ENCODE assay signal across 22 cellular contexts in the genomic region with DNA sequence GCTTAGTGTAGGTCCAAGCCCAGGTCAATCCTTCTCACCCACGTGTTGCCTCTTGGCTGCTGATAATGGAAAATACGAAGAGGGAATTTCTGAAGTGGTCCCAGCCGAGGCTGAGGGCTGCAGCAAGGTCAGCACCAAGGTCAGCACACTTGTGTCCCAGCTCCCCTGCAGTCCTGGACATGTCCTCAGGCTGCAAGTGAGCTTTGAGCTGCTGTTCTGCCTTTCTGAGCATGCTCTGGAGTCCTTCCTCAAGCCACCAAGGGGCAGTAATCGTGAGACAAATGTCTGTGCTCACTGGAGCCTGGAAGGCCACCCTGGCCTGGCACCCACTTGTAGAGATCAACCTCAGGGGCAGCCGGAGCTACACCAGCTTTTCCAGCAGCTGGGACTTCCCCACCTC. TPM values are rescaled to one million over a fixed set of nuclear protein-coding genes. Genes with fewer than 3 reads are reported as not detected.
DNase-seq lines count a peak whose midpoint lies in the region; ATAC-seq and TF ChIP-seq lines count a peak whose summit lies in the region.
"Had no signal": no experiment of that assay in that cellular context is flagged by ENCODE, and none has a peak within 500 bp of the region (broad histone marks: within the 10 kb centered on the region; RNA-seq: fewer than 3 reads in every experiment).

No MANE protein-coding gene starts in this region.

- TF ChIP-seq EP300 in SK-N-SH (IDR thresholded peaks at IDR 0.05; ENCODE audit: borderline replicate concordance in 1 of 2, low read depth in 1 of 2, low read length in 1 of 2): no peak

- H3K9me2 ChIP-seq in SK-N-SH: no peaks in the 10 kb centered on the region

- DNase-seq in SK-N-SH: no peak
- DNase-seq in NAMALWA (ENCODE audit: low spot score): peak; percentile 5
- DNase-seq in ecto neural progenitor cell (ENCODE audit: low spot score): peak; percentile 46
- DNase-seq in ureter (ENCODE audit: low spot score): peak; percentile 20
- no peak for DNase-seq in hippocampal formation (lab: John Stamatoyannopoulos, UW)
- no peak for DNase-seq in SHP77 treated with DMSO at 0.1 percent for 48 hours (lab: John Stamatoyannopoulos, UW)
- DNase-seq: activated T-cell treated with anti-CD3 and anti-CD28 coated beads, Interleukin-2, amount 50 U/mL, for 72 hours; C1 segment of cervical spinal cord; Calu3; effector memory CD8-positive, alpha-beta T cell; KG1; NCI-H1092; NCI-H1930; NCI-H446; NK-92 treated with Interleukin-12 subunit alpha and Interleukin-12 subunit beta, amount 100 ng/mL, for 24 hours; RPMI8226; stimulated activated CD4-positive, alpha-beta T cell treated with anti-CD3 and anti-CD28 coated beads, Interleukin-4, amount 100 ng/mL, for 1 hour; T-helper 9 cell had no signal

- no peaks in the 10 kb centered on the region for H3F3A ChIP-seq in SK-N-SH (replicated peaks; ENCODE audit: insufficient read depth)

- H3K9ac ChIP-seq in SK-N-SH: no peak overlapping the region

- no peaks in the 10 kb centered on the region for H4K20me1 ChIP-seq in SK-N-SH (ENCODE audit: insufficient read depth)

- no peak for TF ChIP-seq RAD21 in SK-N-SH (IDR thresholded peaks at IDR 0.05; ENCODE audit: low read length)

- no peaks in the 10 kb centered on the region for H3K79me2 ChIP-seq in SK-N-SH (ENCODE audit: insufficient read depth)

- POLR2A ChIA-PET in SK-N-SH (lab: Yijun Ruan, JAX): no interaction called here

- no peak for TF ChIP-seq CTCF in SK-N-SH (IDR thresholded peaks at IDR 0.05)

- ATAC-seq in SK-N-SH treated with all-trans-retinoic acid at 6 μM for 48 hours (no peak), HG02981 (IDR thresholded peaks at IDR 0.05; ENCODE audit: unreplicated experiment) (no peak)
- ATAC-seq: activated T-cell treated with anti-CD3 and anti-CD28 coated beads, Interleukin-2, amount 50 U/mL, for 72 hours; effector memory CD8-positive, alpha-beta T cell; left lobe of liver had no signal

- no peaks in the 10 kb centered on the region for H3K27me3 ChIP-seq in SK-N-SH (ENCODE audit: insufficient read depth)

- 11% methylated on average over 4 of the region's 5 CpGs for WGBS in SK-N-SH (ENCODE audit: low lambda C conversion rate)

- H2AFZ ChIP-seq in SK-N-SH (ENCODE audit: low read depth): no peak overlapping the region

- no peak overlapping the region for H3K27ac ChIP-seq in SK-N-SH (ENCODE audit: low read depth in 2 of 2, low read length in 1 of 2)

- no peaks in the 10 kb centered on the region; a peak in 1 of 4 replicates for H3K4me1 ChIP-seq in SK-N-SH (ENCODE audit: control insufficient read depth in 1 of 2, insufficient read depth in 2 of 2, low read depth in 1 of 2, low read length in 1 of 2)

- CTCF ChIA-PET in SK-N-SH (lab: Yijun Ruan, JAX): no interaction called here

- H3K4me3 ChIP-seq in SK-N-SH (ENCODE audit: low read depth in 2 of 2, low read length in 1 of 2): no peak overlapping the region

- H3K9me3 ChIP-seq in SK-N-SH: no peaks in the 10 kb centered on the region

- H3K36me3 ChIP-seq in SK-N-SH (replicated peaks in 1 of 2; ENCODE audit: control insufficient read depth in 1 of 2, insufficient read depth in 2 of 2, low read length in 1 of 2): no peaks in the 10 kb centered on the region

- H3K4me2 ChIP-seq in SK-N-SH: no peak overlapping the region

TF ChIP-seq in SK-N-SH, 30 proteins besides CTCF, POLR2A, EP300 and RAD21:
- TF ChIP-seq, protein P1, sequence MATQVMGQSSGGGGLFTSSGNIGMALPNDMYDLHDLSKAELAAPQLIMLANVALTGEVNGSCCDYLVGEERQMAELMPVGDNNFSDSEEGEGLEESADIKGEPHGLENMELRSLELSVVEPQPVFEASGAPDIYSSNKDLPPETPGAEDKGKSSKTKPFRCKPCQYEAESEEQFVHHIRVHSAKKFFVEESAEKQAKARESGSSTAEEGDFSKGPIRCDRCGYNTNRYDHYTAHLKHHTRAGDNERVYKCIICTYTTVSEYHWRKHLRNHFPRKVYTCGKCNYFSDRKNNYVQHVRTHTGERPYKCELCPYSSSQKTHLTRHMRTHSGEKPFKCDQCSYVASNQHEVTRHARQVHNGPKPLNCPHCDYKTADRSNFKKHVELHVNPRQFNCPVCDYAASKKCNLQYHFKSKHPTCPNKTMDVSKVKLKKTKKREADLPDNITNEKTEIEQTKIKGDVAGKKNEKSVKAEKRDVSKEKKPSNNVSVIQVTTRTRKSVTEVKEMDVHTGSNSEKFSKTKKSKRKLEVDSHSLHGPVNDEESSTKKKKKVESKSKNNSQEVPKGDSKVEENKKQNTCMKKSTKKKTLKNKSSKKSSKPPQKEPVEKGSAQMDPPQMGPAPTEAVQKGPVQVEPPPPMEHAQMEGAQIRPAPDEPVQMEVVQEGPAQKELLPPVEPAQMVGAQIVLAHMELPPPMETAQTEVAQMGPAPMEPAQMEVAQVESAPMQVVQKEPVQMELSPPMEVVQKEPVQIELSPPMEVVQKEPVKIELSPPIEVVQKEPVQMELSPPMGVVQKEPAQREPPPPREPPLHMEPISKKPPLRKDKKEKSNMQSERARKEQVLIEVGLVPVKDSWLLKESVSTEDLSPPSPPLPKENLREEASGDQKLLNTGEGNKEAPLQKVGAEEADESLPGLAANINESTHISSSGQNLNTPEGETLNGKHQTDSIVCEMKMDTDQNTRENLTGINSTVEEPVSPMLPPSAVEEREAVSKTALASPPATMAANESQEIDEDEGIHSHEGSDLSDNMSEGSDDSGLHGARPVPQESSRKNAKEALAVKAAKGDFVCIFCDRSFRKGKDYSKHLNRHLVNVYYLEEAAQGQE (IDR thresholded peaks at IDR 0.05; ENCODE audit: low read depth, low read length): peak; percentile 70; the same call in 1 of the 2 replicates
- TF ChIP-seq MXI1 (IDR thresholded peaks at IDR 0.05; ENCODE audit: low read depth, low read length): no peak

TF ChIP-seq in SK-N-SH treated with all-trans-retinoic acid at 6 μM for 48 hours, 23 proteins besides CTCF, POLR2A, EP300 and RAD21 (continues in another document):
- TF ChIP-seq ARNTL (CRISPR knock-in tag; IDR thresholded peaks at IDR 0.05; ENCODE audit: borderline replicate concordance, low read depth) (no peak), ISL1 (CRISPR knock-in tag; IDR thresholded peaks at IDR 0.05) (no peak), ZFP3 (CRISPR knock-in tag; IDR thresholded peaks at IDR 0.05) (no peak), BACH2 (CRISPR knock-in tag; IDR thresholded peaks at IDR 0.05; ENCODE audit: borderline replicate concordance) (no peak), CSDC2 (CRISPR knock-in tag; IDR thresholded peaks at IDR 0.05) (no peak), SNAI2 (CRISPR knock-in tag; IDR thresholded peaks at IDR 0.05) (no peak), ZNF8 (CRISPR knock-in tag; IDR thresholded peaks at IDR 0.05) (no peak), ZNF565 (CRISPR knock-in tag; conservative IDR thresholded peaks at IDR 0.05; ENCODE audit: low read depth) (no peak), GLIS3 (CRISPR knock-in tag; IDR thresholded peaks at IDR 0.05) (no peak), ZNF70 (CRISPR knock-in tag; IDR thresholded peaks at IDR 0.05) (no peak), POU6F1 (CRISPR knock-in tag; IDR thresholded peaks at IDR 0.05; ENCODE audit: borderline replicate concordance, low read depth) (no peak)
- TF ChIP-seq, protein P2, sequence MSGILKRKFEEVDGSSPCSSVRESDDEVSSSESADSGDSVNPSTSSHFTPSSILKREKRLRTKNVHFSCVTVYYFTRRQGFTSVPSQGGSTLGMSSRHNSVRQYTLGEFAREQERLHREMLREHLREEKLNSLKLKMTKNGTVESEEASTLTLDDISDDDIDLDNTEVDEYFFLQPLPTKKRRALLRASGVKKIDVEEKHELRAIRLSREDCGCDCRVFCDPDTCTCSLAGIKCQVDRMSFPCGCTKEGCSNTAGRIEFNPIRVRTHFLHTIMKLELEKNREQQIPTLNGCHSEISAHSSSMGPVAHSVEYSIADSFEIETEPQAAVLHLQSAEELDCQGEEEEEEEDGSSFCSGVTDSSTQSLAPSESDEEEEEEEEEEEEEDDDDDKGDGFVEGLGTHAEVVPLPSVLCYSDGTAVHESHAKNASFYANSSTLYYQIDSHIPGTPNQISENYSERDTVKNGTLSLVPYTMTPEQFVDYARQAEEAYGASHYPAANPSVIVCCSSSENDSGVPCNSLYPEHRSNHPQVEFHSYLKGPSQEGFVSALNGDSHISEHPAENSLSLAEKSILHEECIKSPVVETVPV (CRISPR knock-in tag; IDR thresholded peaks at IDR 0.05): no peak
- TF ChIP-seq, protein P3, sequence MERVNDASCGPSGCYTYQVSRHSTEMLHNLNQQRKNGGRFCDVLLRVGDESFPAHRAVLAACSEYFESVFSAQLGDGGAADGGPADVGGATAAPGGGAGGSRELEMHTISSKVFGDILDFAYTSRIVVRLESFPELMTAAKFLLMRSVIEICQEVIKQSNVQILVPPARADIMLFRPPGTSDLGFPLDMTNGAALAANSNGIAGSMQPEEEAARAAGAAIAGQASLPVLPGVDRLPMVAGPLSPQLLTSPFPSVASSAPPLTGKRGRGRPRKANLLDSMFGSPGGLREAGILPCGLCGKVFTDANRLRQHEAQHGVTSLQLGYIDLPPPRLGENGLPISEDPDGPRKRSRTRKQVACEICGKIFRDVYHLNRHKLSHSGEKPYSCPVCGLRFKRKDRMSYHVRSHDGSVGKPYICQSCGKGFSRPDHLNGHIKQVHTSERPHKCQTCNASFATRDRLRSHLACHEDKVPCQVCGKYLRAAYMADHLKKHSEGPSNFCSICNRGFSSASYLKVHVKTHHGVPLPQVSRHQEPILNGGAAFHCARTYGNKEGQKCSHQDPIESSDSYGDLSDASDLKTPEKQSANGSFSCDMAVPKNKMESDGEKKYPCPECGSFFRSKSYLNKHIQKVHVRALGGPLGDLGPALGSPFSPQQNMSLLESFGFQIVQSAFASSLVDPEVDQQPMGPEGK (CRISPR knock-in tag; IDR thresholded peaks at IDR 0.05; ENCODE audit: borderline replicate concordance): no peak

RNA-seq across cellular contexts. Expression of gene DRGX, which starts 28.3 kb away (rescaled TPM):
- 0.11 TPM in 1 of 2 replicates, not detected in the other for polyA plus RNA-seq in SK-N-SH (2012; rRNA removed)
- polyA plus RNA-seq in SK-N-SH (2012; cell fraction: cytosol; rRNA removed): 0.10 and 0.16 TPM in 2 replicates
- 0.08 and 0.15 TPM in 2 replicates for polyA plus RNA-seq in SK-N-SH (2012; cell fraction: nucleus; rRNA removed)
- total RNA-seq in ureter: not detected
- total RNA-seq: activated T-cell treated with anti-CD3 and anti-CD28 coated beads, Interleukin-2, amount 50 U/mL, for 72 hours; aorta; Calu3; left lobe of liver had no signal
- polyA plus RNA-seq: aorta had no signal

Comparison
In these comparisons a context has a peak if more than half of its experiments do, and no peak if none do; other contexts are left out.
1. DNase-seq: peak in NAMALWA (single experiment), ecto neural progenitor cell (single experiment) and ureter (single experiment); none in SK-N-SH (single experiment), hippocampal formation (0 of 2) and SHP77 treated with DMSO at 0.1 percent for 48 hours (single experiment).